Comparison of ENCODE assay signal across 1 cellular context in the genomic region with DNA sequence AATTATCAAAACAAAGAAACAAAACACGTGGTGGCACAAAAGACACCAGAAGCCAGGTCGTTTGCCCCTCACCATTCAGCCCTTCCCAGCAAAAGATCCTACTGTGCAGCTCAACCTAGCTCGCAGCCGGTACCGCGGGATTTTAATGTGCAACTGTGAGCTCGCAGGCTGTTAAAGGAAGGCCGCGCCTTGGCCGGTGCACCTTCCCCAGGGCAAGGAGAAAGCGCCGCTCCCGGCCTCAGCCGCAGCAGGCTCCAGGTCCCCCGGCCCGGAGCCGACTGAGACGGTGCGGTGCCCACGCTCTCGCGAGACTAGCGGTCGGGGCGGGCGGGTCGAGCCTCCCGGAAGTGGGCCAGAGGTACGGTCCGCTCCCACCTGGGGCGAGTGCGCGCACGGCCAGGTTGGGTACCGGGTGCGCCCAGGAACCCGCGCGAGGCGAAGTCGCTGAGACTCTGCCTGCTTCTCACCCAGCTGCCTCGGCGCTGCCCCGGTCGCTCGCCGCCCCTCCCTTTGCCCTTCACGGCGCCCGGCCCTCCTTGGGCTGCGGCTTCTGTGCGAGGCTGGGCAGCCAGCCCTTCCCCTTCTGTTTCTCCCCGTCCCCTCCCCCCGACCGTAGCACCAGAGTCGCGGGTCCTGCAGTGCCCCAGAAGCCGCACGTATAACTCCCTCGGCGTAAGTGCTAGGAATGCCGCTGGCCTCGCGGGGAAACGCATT.
A peak's percentile ranks its signal among the peaks of the same experiment; 100 is the strongest.
TF ChIP-seq lines count a peak whose summit lies in the region.

A gene (plus strand): TSS at position 618 of the 714 bp plus-strand sequence. CDS start 682 bp downstream, outside the sequence.

TF ChIP-seq in K562, 482 proteins besides CTCF, POLR2A, EP300 and RAD21 (continued from another document and continues in another):
- TF ChIP-seq, protein P1, sequence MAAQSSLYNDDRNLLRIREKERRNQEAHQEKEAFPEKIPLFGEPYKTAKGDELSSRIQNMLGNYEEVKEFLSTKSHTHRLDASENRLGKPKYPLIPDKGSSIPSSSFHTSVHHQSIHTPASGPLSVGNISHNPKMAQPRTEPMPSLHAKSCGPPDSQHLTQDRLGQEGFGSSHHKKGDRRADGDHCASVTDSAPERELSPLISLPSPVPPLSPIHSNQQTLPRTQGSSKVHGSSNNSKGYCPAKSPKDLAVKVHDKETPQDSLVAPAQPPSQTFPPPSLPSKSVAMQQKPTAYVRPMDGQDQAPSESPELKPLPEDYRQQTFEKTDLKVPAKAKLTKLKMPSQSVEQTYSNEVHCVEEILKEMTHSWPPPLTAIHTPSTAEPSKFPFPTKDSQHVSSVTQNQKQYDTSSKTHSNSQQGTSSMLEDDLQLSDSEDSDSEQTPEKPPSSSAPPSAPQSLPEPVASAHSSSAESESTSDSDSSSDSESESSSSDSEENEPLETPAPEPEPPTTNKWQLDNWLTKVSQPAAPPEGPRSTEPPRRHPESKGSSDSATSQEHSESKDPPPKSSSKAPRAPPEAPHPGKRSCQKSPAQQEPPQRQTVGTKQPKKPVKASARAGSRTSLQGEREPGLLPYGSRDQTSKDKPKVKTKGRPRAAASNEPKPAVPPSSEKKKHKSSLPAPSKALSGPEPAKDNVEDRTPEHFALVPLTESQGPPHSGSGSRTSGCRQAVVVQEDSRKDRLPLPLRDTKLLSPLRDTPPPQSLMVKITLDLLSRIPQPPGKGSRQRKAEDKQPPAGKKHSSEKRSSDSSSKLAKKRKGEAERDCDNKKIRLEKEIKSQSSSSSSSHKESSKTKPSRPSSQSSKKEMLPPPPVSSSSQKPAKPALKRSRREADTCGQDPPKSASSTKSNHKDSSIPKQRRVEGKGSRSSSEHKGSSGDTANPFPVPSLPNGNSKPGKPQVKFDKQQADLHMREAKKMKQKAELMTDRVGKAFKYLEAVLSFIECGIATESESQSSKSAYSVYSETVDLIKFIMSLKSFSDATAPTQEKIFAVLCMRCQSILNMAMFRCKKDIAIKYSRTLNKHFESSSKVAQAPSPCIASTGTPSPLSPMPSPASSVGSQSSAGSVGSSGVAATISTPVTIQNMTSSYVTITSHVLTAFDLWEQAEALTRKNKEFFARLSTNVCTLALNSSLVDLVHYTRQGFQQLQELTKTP (IDR thresholded peaks at IDR 0.05; ENCODE audit: low read depth in 1 of 2, partially characterized antibody in 2 of 2), result peak in 1 of 2 experiments; percentile 52
- TF ChIP-seq GATA2 (CRISPR knock-in tag; IDR thresholded peaks at IDR 0.05) (no peak), TCF7 (IDR thresholded peaks at IDR 0.05; ENCODE audit: borderline replicate concordance) (peak; percentile 60; the same call in 1 of the 2 replicates), DIDO1 (tag; IDR thresholded peaks at IDR 0.05; ENCODE audit: low read depth) (0 out of 2 replicates have a peak, but pooled peaks have one; percentile 22), SAFB2 (IDR thresholded peaks at IDR 0.05; ENCODE audit: borderline replicate concordance, low read depth, low read length, severe bottlenecking) (no peak), ZFX (CRISPR knock-in tag; IDR thresholded peaks at IDR 0.05) (peak; percentile 89), ATF7 (IDR thresholded peaks at IDR 0.05) (no peak), SMAD2 (IDR thresholded peaks at IDR 0.05; ENCODE audit: low read depth, low read length) (no peak), RNF2 (IDR thresholded peaks at IDR 0.05) (0 out of 2 replicates have a peak, but pooled peaks have one; percentile 30), BACH1 (tag; IDR thresholded peaks at IDR 0.05) (no peak), ETV5 (CRISPR knock-in tag; IDR thresholded peaks at IDR 0.05; ENCODE audit: low read depth) (peak; percentile 88), ZNF253 (CRISPR knock-in tag; conservative IDR thresholded peaks at IDR 0.05) (no peak), SMAD3 (CRISPR knock-in tag; conservative IDR thresholded peaks at IDR 0.05) (0 out of 2 replicates have a peak, but pooled peaks have one; percentile 43), GTF2E2 (tag; IDR thresholded peaks at IDR 0.05) (peak; percentile 39), SIN3B (IDR thresholded peaks at IDR 0.05; ENCODE audit: low read depth) (peak; percentile 21; the same call in 1 of the 2 replicates), RUNX1 (IDR thresholded peaks at IDR 0.05; ENCODE audit: low read depth) (no peak), NELFE (IDR thresholded peaks at IDR 0.05; ENCODE audit: insufficient read depth, insufficient read length) (no peak), BHLHE40 (IDR thresholded peaks at IDR 0.05; ENCODE audit: low read length) (peak; percentile 7; the same call in 1 of the 2 replicates), NONO (IDR thresholded peaks at IDR 0.05; ENCODE audit: low read depth in 2 of 2, low read length in 1 of 2) (peak in 1 of 2 experiments; percentile 73; a peak in 1 of 4 replicates), ZNF174 (CRISPR knock-in tag; IDR thresholded peaks at IDR 0.05) (no peak), MED1 (CRISPR knock-in tag; IDR thresholded peaks at IDR 0.05; ENCODE audit: borderline replicate concordance) (no peak), ETV1 (tag; conservative IDR thresholded peaks at IDR 0.05; ENCODE audit: low read depth) (peak; percentile 75), CBFA2T3 (IDR thresholded peaks at IDR 0.05) (no peak), EP400 (IDR thresholded peaks at IDR 0.05) (peak; percentile 79), ESRRA (IDR thresholded peaks at IDR 0.05; ENCODE audit: borderline replicate concordance, low read depth) (peak; percentile 93), TEAD4 (IDR thresholded peaks at IDR 0.05; ENCODE audit: low read length) (peak; percentile 31), TEAD4 (CRISPR knock-in tag; IDR thresholded peaks at IDR 0.05; ENCODE audit: borderline replicate concordance) (no peak), NFXL1 (CRISPR knock-in tag; IDR thresholded peaks at IDR 0.05) (no peak)
- TF ChIP-seq, protein P2, sequence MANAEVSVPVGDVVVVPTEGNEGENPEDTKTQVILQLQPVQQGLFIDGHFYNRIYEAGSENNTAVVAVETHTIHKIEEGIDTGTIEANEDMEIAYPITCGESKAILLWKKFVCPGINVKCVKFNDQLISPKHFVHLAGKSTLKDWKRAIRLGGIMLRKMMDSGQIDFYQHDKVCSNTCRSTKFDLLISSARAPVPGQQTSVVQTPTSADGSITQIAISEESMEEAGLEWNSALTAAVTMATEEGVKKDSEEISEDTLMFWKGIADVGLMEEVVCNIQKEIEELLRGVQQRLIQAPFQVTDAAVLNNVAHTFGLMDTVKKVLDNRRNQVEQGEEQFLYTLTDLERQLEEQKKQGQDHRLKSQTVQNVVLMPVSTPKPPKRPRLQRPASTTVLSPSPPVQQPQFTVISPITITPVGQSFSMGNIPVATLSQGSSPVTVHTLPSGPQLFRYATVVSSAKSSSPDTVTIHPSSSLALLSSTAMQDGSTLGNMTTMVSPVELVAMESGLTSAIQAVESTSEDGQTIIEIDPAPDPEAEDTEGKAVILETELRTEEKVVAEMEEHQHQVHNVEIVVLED (CRISPR knock-in tag; IDR thresholded peaks at IDR 0.05), result peak; percentile 25; the same call in 1 of the 2 replicates
- TF ChIP-seq, protein P3, sequence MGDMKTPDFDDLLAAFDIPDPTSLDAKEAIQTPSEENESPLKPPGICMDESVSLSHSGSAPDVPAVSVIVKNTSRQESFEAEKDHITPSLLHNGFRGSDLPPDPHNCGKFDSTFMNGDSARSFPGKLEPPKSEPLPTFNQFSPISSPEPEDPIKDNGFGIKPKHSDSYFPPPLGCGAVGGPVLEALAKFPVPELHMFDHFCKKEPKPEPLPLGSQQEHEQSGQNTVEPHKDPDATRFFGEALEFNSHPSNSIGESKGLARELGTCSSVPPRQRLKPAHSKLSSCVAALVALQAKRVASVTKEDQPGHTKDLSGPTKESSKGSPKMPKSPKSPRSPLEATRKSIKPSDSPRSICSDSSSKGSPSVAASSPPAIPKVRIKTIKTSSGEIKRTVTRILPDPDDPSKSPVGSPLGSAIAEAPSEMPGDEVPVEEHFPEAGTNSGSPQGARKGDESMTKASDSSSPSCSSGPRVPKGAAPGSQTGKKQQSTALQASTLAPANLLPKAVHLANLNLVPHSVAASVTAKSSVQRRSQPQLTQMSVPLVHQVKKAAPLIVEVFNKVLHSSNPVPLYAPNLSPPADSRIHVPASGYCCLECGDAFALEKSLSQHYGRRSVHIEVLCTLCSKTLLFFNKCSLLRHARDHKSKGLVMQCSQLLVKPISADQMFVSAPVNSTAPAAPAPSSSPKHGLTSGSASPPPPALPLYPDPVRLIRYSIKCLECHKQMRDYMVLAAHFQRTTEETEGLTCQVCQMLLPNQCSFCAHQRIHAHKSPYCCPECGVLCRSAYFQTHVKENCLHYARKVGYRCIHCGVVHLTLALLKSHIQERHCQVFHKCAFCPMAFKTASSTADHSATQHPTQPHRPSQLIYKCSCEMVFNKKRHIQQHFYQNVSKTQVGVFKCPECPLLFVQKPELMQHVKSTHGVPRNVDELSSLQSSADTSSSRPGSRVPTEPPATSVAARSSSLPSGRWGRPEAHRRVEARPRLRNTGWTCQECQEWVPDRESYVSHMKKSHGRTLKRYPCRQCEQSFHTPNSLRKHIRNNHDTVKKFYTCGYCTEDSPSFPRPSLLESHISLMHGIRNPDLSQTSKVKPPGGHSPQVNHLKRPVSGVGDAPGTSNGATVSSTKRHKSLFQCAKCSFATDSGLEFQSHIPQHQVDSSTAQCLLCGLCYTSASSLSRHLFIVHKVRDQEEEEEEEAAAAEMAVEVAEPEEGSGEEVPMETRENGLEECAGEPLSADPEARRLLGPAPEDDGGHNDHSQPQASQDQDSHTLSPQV (IDR thresholded peaks at IDR 0.05), result peak; percentile 91; the same call in 1 of the 2 replicates
- TF ChIP-seq, protein P4, sequence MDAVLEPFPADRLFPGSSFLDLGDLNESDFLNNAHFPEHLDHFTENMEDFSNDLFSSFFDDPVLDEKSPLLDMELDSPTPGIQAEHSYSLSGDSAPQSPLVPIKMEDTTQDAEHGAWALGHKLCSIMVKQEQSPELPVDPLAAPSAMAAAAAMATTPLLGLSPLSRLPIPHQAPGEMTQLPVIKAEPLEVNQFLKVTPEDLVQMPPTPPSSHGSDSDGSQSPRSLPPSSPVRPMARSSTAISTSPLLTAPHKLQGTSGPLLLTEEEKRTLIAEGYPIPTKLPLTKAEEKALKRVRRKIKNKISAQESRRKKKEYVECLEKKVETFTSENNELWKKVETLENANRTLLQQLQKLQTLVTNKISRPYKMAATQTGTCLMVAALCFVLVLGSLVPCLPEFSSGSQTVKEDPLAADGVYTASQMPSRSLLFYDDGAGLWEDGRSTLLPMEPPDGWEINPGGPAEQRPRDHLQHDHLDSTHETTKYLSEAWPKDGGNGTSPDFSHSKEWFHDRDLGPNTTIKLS (IDR thresholded peaks at IDR 0.05; ENCODE audit: borderline replicate concordance, low read depth), result peak; percentile 75
- TF ChIP-seq, protein P5, sequence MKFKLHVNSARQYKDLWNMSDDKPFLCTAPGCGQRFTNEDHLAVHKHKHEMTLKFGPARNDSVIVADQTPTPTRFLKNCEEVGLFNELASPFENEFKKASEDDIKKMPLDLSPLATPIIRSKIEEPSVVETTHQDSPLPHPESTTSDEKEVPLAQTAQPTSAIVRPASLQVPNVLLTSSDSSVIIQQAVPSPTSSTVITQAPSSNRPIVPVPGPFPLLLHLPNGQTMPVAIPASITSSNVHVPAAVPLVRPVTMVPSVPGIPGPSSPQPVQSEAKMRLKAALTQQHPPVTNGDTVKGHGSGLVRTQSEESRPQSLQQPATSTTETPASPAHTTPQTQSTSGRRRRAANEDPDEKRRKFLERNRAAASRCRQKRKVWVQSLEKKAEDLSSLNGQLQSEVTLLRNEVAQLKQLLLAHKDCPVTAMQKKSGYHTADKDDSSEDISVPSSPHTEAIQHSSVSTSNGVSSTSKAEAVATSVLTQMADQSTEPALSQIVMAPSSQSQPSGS (CRISPR knock-in tag; IDR thresholded peaks at IDR 0.05), result no peak
- TF ChIP-seq, protein P6, sequence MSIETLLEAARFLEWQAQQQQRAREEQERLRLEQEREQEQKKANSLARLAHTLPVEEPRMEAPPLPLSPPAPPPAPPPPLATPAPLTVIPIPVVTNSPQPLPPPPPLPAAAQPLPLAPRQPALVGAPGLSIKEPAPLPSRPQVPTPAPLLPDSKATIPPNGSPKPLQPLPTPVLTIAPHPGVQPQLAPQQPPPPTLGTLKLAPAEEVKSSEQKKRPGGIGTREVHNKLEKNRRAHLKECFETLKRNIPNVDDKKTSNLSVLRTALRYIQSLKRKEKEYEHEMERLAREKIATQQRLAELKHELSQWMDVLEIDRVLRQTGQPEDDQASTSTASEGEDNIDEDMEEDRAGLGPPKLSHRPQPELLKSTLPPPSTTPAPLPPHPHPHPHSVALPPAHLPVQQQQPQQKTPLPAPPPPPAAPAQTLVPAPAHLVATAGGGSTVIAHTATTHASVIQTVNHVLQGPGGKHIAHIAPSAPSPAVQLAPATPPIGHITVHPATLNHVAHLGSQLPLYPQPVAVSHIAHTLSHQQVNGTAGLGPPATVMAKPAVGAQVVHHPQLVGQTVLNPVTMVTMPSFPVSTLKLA (conservative IDR thresholded peaks at IDR 0.05), result peak; percentile 72 to 78
- TF ChIP-seq, protein P7, sequence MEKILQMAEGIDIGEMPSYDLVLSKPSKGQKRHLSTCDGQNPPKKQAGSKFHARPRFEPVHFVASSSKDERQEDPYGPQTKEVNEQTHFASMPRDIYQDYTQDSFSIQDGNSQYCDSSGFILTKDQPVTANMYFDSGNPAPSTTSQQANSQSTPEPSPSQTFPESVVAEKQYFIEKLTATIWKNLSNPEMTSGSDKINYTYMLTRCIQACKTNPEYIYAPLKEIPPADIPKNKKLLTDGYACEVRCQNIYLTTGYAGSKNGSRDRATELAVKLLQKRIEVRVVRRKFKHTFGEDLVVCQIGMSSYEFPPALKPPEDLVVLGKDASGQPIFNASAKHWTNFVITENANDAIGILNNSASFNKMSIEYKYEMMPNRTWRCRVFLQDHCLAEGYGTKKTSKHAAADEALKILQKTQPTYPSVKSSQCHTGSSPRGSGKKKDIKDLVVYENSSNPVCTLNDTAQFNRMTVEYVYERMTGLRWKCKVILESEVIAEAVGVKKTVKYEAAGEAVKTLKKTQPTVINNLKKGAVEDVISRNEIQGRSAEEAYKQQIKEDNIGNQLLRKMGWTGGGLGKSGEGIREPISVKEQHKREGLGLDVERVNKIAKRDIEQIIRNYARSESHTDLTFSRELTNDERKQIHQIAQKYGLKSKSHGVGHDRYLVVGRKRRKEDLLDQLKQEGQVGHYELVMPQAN (IDR thresholded peaks at IDR 0.05; ENCODE audit: borderline replicate concordance), result no peak; the same call in 1 of the 2 replicates
- TF ChIP-seq, protein P8, sequence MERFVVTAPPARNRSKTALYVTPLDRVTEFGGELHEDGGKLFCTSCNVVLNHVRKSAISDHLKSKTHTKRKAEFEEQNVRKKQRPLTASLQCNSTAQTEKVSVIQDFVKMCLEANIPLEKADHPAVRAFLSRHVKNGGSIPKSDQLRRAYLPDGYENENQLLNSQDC (CRISPR knock-in tag; IDR thresholded peaks at IDR 0.05), result no peak
- TF ChIP-seq, protein P9, sequence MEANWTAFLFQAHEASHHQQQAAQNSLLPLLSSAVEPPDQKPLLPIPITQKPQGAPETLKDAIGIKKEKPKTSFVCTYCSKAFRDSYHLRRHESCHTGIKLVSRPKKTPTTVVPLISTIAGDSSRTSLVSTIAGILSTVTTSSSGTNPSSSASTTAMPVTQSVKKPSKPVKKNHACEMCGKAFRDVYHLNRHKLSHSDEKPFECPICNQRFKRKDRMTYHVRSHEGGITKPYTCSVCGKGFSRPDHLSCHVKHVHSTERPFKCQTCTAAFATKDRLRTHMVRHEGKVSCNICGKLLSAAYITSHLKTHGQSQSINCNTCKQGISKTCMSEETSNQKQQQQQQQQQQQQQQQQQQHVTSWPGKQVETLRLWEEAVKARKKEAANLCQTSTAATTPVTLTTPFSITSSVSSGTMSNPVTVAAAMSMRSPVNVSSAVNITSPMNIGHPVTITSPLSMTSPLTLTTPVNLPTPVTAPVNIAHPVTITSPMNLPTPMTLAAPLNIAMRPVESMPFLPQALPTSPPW (CRISPR knock-in tag; IDR thresholded peaks at IDR 0.05), result peak; percentile 87
